ENCODE assay signal across 8 cellular contexts in the genomic region with DNA sequence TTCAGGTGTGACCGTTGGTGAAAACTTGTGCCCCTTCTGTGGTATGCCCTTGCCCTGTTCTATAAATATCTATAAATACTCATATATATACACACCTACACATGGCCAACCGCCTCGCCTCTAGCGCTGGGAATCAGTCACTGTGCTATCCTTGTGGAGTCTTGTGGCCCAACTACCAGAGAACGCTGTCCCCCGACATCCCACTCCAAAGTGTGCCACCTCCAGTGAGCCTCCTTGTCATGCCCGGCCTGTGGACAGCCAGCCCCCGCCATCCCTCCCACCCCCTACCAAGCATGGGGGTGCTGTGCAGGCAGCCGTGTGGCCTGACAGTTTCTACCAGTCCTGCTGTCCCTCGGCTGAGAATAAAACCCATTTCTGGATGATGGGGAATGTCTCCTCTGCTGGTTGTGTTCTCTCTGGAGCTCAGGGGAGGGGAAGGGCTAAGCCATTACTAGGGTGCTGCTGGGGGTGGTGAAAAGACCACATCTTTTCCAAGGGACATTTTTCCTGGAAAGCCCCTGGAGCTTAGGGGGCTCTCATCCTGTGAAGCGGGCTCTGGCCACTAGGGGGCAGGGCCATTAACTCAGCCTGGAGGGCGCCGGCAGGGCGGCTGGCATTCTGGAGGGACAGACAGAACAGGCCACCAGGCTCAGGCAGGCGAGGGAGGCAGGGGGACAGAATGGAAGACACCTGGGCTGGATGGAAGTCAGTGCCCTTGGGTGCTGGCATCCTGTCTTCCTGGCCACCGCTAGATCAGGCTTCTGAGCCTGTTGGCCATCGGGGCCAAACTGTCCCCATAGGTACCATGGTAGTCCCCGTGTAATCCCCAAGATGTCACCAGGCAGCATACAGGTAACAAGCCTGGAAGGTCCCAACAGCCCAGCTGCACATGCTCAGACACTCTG. TPM values are rescaled to one million over a fixed set of nuclear protein-coding genes. Genes with fewer than 3 reads are reported as not detected.
DNase-seq lines count a peak whose midpoint lies in the region; ATAC-seq lines count a peak whose summit lies in the region.

No MANE protein-coding gene starts in this region.

- ATAC-seq in HG02885 (IDR thresholded peaks at IDR 0.05; ENCODE audit: poor library complexity, unreplicated experiment): no peak

- H3K36me3 ChIP-seq in mesodermal cell (ENCODE audit: control insufficient read depth, insufficient read depth, low read length): peaks cover 55% of the 10 kb centered on the region

- 55 to 58% methylated on average over 15 of the region's 18 CpGs for WGBS in mesodermal cell (ENCODE audit: insufficient coverage in 2 of 2), 2 experiments

- H3K4me1 ChIP-seq in mesodermal cell (ENCODE audit: control insufficient read depth, insufficient read depth, low read length, poor library complexity, severe bottlenecking): peaks cover 15% of the 10 kb centered on the region

- H3K27ac ChIP-seq in mesodermal cell (ENCODE audit: low read depth, low read length, severe bottlenecking): peak overlapping the region; percentile 10

- H3K4me3 ChIP-seq in mesodermal cell (ENCODE audit: extremely low read depth, insufficient read depth, low read length, poor library complexity, severe bottlenecking): no peak overlapping the region

- peak; percentile 39 for DNase-seq in NCI-H2081 (lab: John Stamatoyannopoulos, UW)
- no peak for DNase-seq in NCI-H2081 treated with DMSO at 0.1 percent for 48 hours (lab: John Stamatoyannopoulos, UW)
- peak; percentile 12 for DNase-seq in NCI-H1092 (lab: John Stamatoyannopoulos, UW)
- DNase-seq in activated CD4-positive, alpha-beta T cell treated with anti-CD3 and anti-CD28 coated beads, Interleukin-2, amount 50 U/mL, for 1 hour: peak; percentile 44
- peak; percentile 84 for DNase-seq in ecto neural progenitor cell (ENCODE audit: low spot score)
- peak in 4 of 6 experiments; percentile 30 to 46 (median 38) for DNase-seq in stimulated activated naive CD4-positive, alpha-beta T cell (lab: John Stamatoyannopoulos, UW)

- no peaks in the 10 kb centered on the region for H3K9me3 ChIP-seq in mesodermal cell (ENCODE audit: control insufficient read depth, low read length)

RNA-seq across cellular contexts. Expression of gene GOLGA2, which starts 20.7 kb away (rescaled TPM):
- polyA plus RNA-seq in mesodermal cell (2013, experiment 1 of 2): 78.9 TPM
- polyA plus RNA-seq in mesodermal cell (2013, experiment 2 of 2): 77.0 TPM

RNA-seq across cellular contexts. Expression of gene SWI5, which starts 21.0 kb away (rescaled TPM):
- polyA plus RNA-seq in mesodermal cell (2013, experiment 1 of 2): 38.4 TPM
- 30.8 TPM for polyA plus RNA-seq in mesodermal cell (2013, experiment 2 of 2)

RNA-seq across cellular contexts. Expression of gene DNM1, which starts 51.9 kb away (rescaled TPM):
- polyA plus RNA-seq in mesodermal cell (2013, experiment 1 of 2): 49.9 TPM
- 38.6 TPM for polyA plus RNA-seq in mesodermal cell (2013, experiment 2 of 2)
